Comparison of ENCODE assay signal across 1 cellular context in genomic region chr15:40279437-40280141, GRCh38.
A peak's percentile ranks its signal among the peaks of the same experiment; 100 is the strongest.
TF ChIP-seq lines count a peak whose summit lies in the region.

No MANE protein-coding gene starts in this region.

TF ChIP-seq in GM23338, 12 proteins besides CTCF, POLR2A, EP300 and RAD21 (continued from another document):
- TF ChIP-seq ETS1 (IDR thresholded peaks at IDR 0.05), result no peak
- 0 out of 2 replicates have a peak, but pooled peaks have one; percentile 15 for TF ChIP-seq CREB1 (CRISPR knock-in tag; IDR thresholded peaks at IDR 0.05; ENCODE audit: low read depth)
- no peak for TF ChIP-seq STAT1 (IDR thresholded peaks at IDR 0.05; ENCODE audit: unreplicated experiment)
- TF ChIP-seq EZH2 (IDR thresholded peaks at IDR 0.05; ENCODE audit: low read depth, unreplicated experiment), result no peak
- TF ChIP-seq JUNB (IDR thresholded peaks at IDR 0.05; ENCODE audit: unreplicated experiment), result no peak
